In genomic region chr12:14314801-14315200, GRCh38 we compare ENCODE assay signal across 16 cellular contexts. TPM values are rescaled to one million over a fixed set of nuclear protein-coding genes. Genes with fewer than 3 reads are reported as not detected.
DNase-seq lines count a peak whose midpoint lies in the region; ATAC-seq and TF ChIP-seq lines count a peak whose summit lies in the region.
"Had no signal": no experiment of that assay in that cellular context is flagged by ENCODE, and none has a peak within 500 bp of the region (broad histone marks: within the 10 kb centered on the region; RNA-seq: fewer than 3 reads in every experiment).

No MANE protein-coding gene starts in this region.

- ATAC-seq in GM18505 (IDR thresholded peaks at IDR 0.05; ENCODE audit: unreplicated experiment): peak; percentile 62
- peak; percentile 81 for ATAC-seq in HG03354 (IDR thresholded peaks at IDR 0.05; ENCODE audit: poor library complexity, severe bottlenecking, unreplicated experiment)
- ATAC-seq: Right ventricle myocardium inferior had no signal

- no peak overlapping the region for H3K9ac ChIP-seq in colonic mucosa (ENCODE audit: low read depth in 2 of 2, low read length in 2 of 2)
- H3K9ac ChIP-seq: parathyroid adenoma had no signal

- H3K36me3 ChIP-seq in colonic mucosa: no peaks in the 10 kb centered on the region
- H3K36me3 ChIP-seq: ascending aorta had no signal

- no peak overlapping the region for H3K27ac ChIP-seq in colonic mucosa
- H3K27ac ChIP-seq: ascending aorta, coronary artery, parathyroid adenoma had no signal

- TF ChIP-seq POLR2A in GM18505 (IDR thresholded peaks at IDR 0.05; ENCODE audit: borderline replicate concordance, extremely low read depth, insufficient read depth, insufficient read length): no peak

- TF ChIP-seq CTCF in colonic mucosa (IDR thresholded peaks at IDR 0.05): no peak

- H3K9me3 ChIP-seq in colonic mucosa: no peaks in the 10 kb centered on the region
- H3K9me3 ChIP-seq: ascending aorta had no signal

- no peaks in the 10 kb centered on the region for H3K27me3 ChIP-seq in colonic mucosa
- H3K27me3 ChIP-seq: ascending aorta had no signal

- DNase-seq in RPMI8226 (peak; percentile 64), midbrain (lab: John Stamatoyannopoulos, UW) (peak; percentile 1), colonic mucosa (no peak), NCI-H1092 (lab: John Stamatoyannopoulos, UW) (no peak), HUDEP-2 (lab: John Stamatoyannopoulos, UW; ENCODE audit: unreplicated experiment in 76 of 76) (no peak), ureter (ENCODE audit: low spot score) (no peak)
- DNase-seq: activated effector memory CD4-positive, alpha-beta T cell treated with anti-CD3 and anti-CD28 coated beads, Interleukin-2, amount 50 U/mL, for 16 hours; kidney glomerular epithelial cell; NCI-H2081 treated with DMSO at 0.1 percent for 48 hours had no signal

- H3K4me3 ChIP-seq in colonic mucosa: no peak overlapping the region
- H3K4me3 ChIP-seq: ascending aorta, coronary artery, smooth muscle cell had no signal

- intact Hi-C loops in colonic mucosa (cut with DNase I): no loop called here

- no peaks in the 10 kb centered on the region for H3K4me1 ChIP-seq in colonic mucosa
- H3K4me1 ChIP-seq: ascending aorta had no signal

RNA-seq across cellular contexts. Expression of gene ATF7IP, which starts 50.7 kb away (rescaled TPM):
- 10 to 100 TPM; 36.2 to 44.9 TPM for total RNA-seq in colonic mucosa
- 124 TPM for total RNA-seq in ureter

Comparison
In these comparisons a context has a peak if more than half of its experiments do, and no peak if none do; other contexts are left out.
1. DNase-seq: peak in RPMI8226 (single experiment) and midbrain (single experiment); none in colonic mucosa (single experiment), NCI-H1092 (single experiment), HUDEP-2 (0 of 76) and ureter (single experiment).